30 cellular contexts compared by ENCODE assay signal in the genomic region with DNA sequence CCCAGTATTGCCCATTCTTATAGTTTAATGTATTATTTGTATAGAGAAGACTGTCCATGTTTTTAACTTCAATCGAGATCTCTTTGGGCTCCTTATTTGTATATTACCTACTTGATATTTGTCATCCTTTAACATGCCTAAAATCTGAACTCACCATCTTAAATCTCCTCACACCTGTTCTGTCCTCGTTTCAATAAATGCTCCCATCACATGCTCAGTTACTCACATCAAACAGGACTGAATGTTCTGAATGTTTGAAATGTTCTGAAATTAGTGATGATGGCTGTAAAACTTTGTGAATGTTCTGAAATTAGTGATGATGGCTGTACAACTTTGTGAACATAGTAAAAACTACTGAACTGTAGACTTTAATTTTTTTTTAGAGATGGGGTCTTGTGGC.
"Had no signal": no experiment of that assay in that cellular context is flagged by ENCODE, and none has a peak within 500 bp of the region (broad histone marks: within the 10 kb centered on the region; RNA-seq: fewer than 3 reads in every experiment).

No MANE protein-coding gene starts in this region.

- H3K4me1 ChIP-seq: adrenal gland, body of pancreas, esophagus squamous epithelium had no signal

- H3K27me3 ChIP-seq: adrenal gland, body of pancreas, esophagus squamous epithelium, gastroesophageal sphincter had no signal

- H3K9me3 ChIP-seq: adrenal gland, body of pancreas, esophagus squamous epithelium, gastroesophageal sphincter had no signal

- H3K27ac ChIP-seq: adrenal gland, body of pancreas, esophagus squamous epithelium, gastroesophageal sphincter, WERI-Rb-1 had no signal

- H3K4me1 Mint-ChIP-seq: activated B cell treated with CpG ODN at 0.5 μM for 24 hours; activated naive CD4-positive, alpha-beta T cell treated with anti-CD3 and anti-CD28 coated beads, Interleukin-2, amount 50 U/mL, for 24 hours; activated naive CD8-positive, alpha-beta T cell treated with anti-CD3 and anti-CD28 coated beads, Interleukin-2, amount 50 U/mL, for 24 hours; activated T-helper 17 cell treated with anti-CD3 and anti-CD28 coated beads, Interleukin-2, amount 50 U/mL, for 72 hours had no signal

- DNase-seq: activated B cell treated with CpG ODN at 0.5 μM for 24 hours; activated CD4-positive, alpha-beta T cell treated with anti-CD3 and anti-CD28 coated beads for 48 hours; activated CD4-positive, alpha-beta T cell treated with anti-CD3 and anti-CD28 coated beads, Interleukin-2, amount 50 U/mL, for 1 hour; activated CD4-positive, alpha-beta T cell treated with anti-CD3 and anti-CD28 coated beads, Interleukin-2, amount 50 U/mL, for 48 hours; activated CD8-positive, alpha-beta memory T cell treated with anti-CD3 and anti-CD28 coated beads for 24 hours; activated CD8-positive, alpha-beta T cell treated with anti-CD3 and anti-CD28 coated beads for 36 hours; activated effector memory CD4-positive, alpha-beta T cell treated with Interleukin-2 at 50 U/mL for 16 hours; activated naive CD4-positive, alpha-beta T cell treated with anti-CD3 and anti-CD28 coated beads for 36 hours; activated naive CD8-positive, alpha-beta T cell treated with anti-CD3 and anti-CD28 coated beads for 36 hours; activated naive CD8-positive, alpha-beta T cell treated with anti-CD3 and anti-CD28 coated beads, Interleukin-2, amount 50 U/mL, for 24 hours; activated T-cell treated with anti-CD3 and anti-CD28 coated beads, Interleukin-2, amount 50 U/mL, for 4 hours; adrenal gland; amygdala; aorta; body of pancreas; caudate nucleus; cortex of kidney; dermis blood vessel endothelial cell; effector CD4-positive, alpha-beta T cell; effector memory CD8-positive, alpha-beta T cell; esophagus squamous epithelium; foreskin melanocyte; SW 1271; T-cell; T1000; WERI-Rb-1 had no signal

- H3K27ac Mint-ChIP-seq: activated B cell treated with CpG ODN at 0.5 μM for 24 hours; activated CD8-positive, alpha-beta T cell treated with anti-CD3 and anti-CD28 coated beads for 36 hours; activated naive CD4-positive, alpha-beta T cell treated with anti-CD3 and anti-CD28 coated beads for 36 hours; activated naive CD4-positive, alpha-beta T cell treated with anti-CD3 and anti-CD28 coated beads, Interleukin-2, amount 50 U/mL, for 24 hours; activated naive CD8-positive, alpha-beta T cell treated with anti-CD3 and anti-CD28 coated beads for 36 hours; activated naive CD8-positive, alpha-beta T cell treated with anti-CD3 and anti-CD28 coated beads, Interleukin-2, amount 50 U/mL, for 24 hours; activated T-helper 17 cell treated with anti-CD3 and anti-CD28 coated beads, Interleukin-2, amount 50 U/mL, for 72 hours; effector memory CD8-positive, alpha-beta T cell; T-cell; T-helper 1 cell treated with Interleukin-12 subunit alpha and Interleukin-12 subunit beta and Interleukin-4 antibody, amounts not matched to agents 30 μg/mL and 1 μg/mL, for 36 hours had no signal

- H3K4me3 Mint-ChIP-seq: activated B cell treated with CpG ODN at 0.5 μM for 24 hours; activated CD8-positive, alpha-beta T cell treated with anti-CD3 and anti-CD28 coated beads for 36 hours; activated naive CD4-positive, alpha-beta T cell treated with anti-CD3 and anti-CD28 coated beads for 36 hours; activated naive CD4-positive, alpha-beta T cell treated with anti-CD3 and anti-CD28 coated beads, Interleukin-2, amount 50 U/mL, for 24 hours; activated naive CD8-positive, alpha-beta T cell treated with anti-CD3 and anti-CD28 coated beads for 36 hours; activated naive CD8-positive, alpha-beta T cell treated with anti-CD3 and anti-CD28 coated beads, Interleukin-2, amount 50 U/mL, for 24 hours; activated T-cell treated with anti-CD3 and anti-CD28 coated beads, Interleukin-2, amount 50 U/mL, for 4 hours; activated T-helper 17 cell treated with anti-CD3 and anti-CD28 coated beads, Interleukin-2, amount 50 U/mL, for 72 hours; effector memory CD8-positive, alpha-beta T cell; T-cell; T-helper 1 cell treated with Interleukin-12 subunit alpha and Interleukin-12 subunit beta and Interleukin-4 antibody, amounts not matched to agents 30 μg/mL and 1 μg/mL, for 36 hours had no signal

- H3K4me3 ChIP-seq: adrenal gland, body of pancreas, esophagus squamous epithelium, gastroesophageal sphincter had no signal

- H3K9me3 Mint-ChIP-seq: activated B cell treated with CpG ODN at 0.5 μM for 24 hours; activated CD8-positive, alpha-beta T cell treated with anti-CD3 and anti-CD28 coated beads for 36 hours; activated naive CD4-positive, alpha-beta T cell treated with anti-CD3 and anti-CD28 coated beads for 36 hours; activated naive CD4-positive, alpha-beta T cell treated with anti-CD3 and anti-CD28 coated beads, Interleukin-2, amount 50 U/mL, for 24 hours; activated naive CD8-positive, alpha-beta T cell treated with anti-CD3 and anti-CD28 coated beads for 36 hours; activated naive CD8-positive, alpha-beta T cell treated with anti-CD3 and anti-CD28 coated beads, Interleukin-2, amount 50 U/mL, for 24 hours; activated T-cell treated with anti-CD3 and anti-CD28 coated beads, Interleukin-2, amount 50 U/mL, for 4 hours; activated T-helper 17 cell treated with anti-CD3 and anti-CD28 coated beads, Interleukin-2, amount 50 U/mL, for 72 hours; effector memory CD8-positive, alpha-beta T cell; T-cell; T-helper 1 cell treated with Interleukin-12 subunit alpha and Interleukin-12 subunit beta and Interleukin-4 antibody, amounts not matched to agents 30 μg/mL and 1 μg/mL, for 36 hours had no signal

- H3K27me3 Mint-ChIP-seq: activated B cell treated with CpG ODN at 0.5 μM for 24 hours; activated CD8-positive, alpha-beta T cell treated with anti-CD3 and anti-CD28 coated beads for 36 hours; activated naive CD4-positive, alpha-beta T cell treated with anti-CD3 and anti-CD28 coated beads, Interleukin-2, amount 50 U/mL, for 24 hours; activated naive CD8-positive, alpha-beta T cell treated with anti-CD3 and anti-CD28 coated beads for 36 hours; activated naive CD8-positive, alpha-beta T cell treated with anti-CD3 and anti-CD28 coated beads, Interleukin-2, amount 50 U/mL, for 24 hours; activated T-helper 17 cell treated with anti-CD3 and anti-CD28 coated beads, Interleukin-2, amount 50 U/mL, for 72 hours; effector memory CD8-positive, alpha-beta T cell; T-cell had no signal
